ENCODE assay signal across 8 cellular contexts in genomic region chr2:118186110-118186857, GRCh38.
DNase-seq lines count a peak whose midpoint lies in the region; ATAC-seq, FAIRE-seq and TF ChIP-seq lines count a peak whose summit lies in the region.

No MANE protein-coding gene starts in this region.

- peaks cover 2% of the 10 kb centered on the region; the same call in 1 of the 2 replicates for H3K23me2 ChIP-seq in H1 (ENCODE audit: low read depth, low read length)

- no peak for TF ChIP-seq RAD21 in H1 (IDR thresholded peaks at IDR 0.05 in 1 of 2, conservative IDR thresholded peaks at IDR 0.05 in 1 of 2; ENCODE audit: low read depth in 2 of 2, low read length in 2 of 2)

- H3K79me1 ChIP-seq in H1 (ENCODE audit: low read depth, low read length): no peaks in the 10 kb centered on the region

- H3K36me3 ChIP-seq in CD4-positive, alpha-beta memory T cell (ENCODE audit: insufficient read depth, low read length): no peaks in the 10 kb centered on the region
- no peaks in the 10 kb centered on the region for H3K36me3 ChIP-seq in H1 (ENCODE audit: control insufficient read depth in 2 of 4, insufficient read depth in 4 of 4, low read length in 3 of 4)
- no peaks in the 10 kb centered on the region for H3K36me3 ChIP-seq in mesodermal cell (ENCODE audit: control insufficient read depth, insufficient read depth, low read length)

- H3K27me3 ChIP-seq in CD4-positive, alpha-beta memory T cell (ENCODE audit: insufficient read depth, low read length): no peaks in the 10 kb centered on the region
- peaks cover 0 to 2% (median 0%) of the 10 kb centered on the region in 4 experiments; a peak in 1 of 7 replicates for H3K27me3 ChIP-seq in H1 (replicated peaks in 1 of 4; ENCODE audit: control insufficient read depth in 3 of 4, extremely low read depth in 1 of 4, insufficient read depth in 3 of 4, low read length in 3 of 4)

- H2BK120ac ChIP-seq in H1 (replicated peaks; ENCODE audit: low read depth, low read length): no peak overlapping the region

- H2AFZ ChIP-seq in H1 (ENCODE audit: low read length): peak overlapping the region; percentile 90; the same call in 1 of the 2 replicates

- peak overlapping the region; percentile 91 for H3K4ac ChIP-seq in H1 (replicated peaks; ENCODE audit: insufficient read length, low read depth, low read length)

- H3K27ac Mint-ChIP-seq in CD4-positive, alpha-beta memory T cell: peak overlapping the region; percentile 87 to 99 (median 95)

- no peaks in the 10 kb centered on the region for H3K9me3 ChIP-seq in CD4-positive, alpha-beta memory T cell (ENCODE audit: control insufficient read depth in 1 of 2, low read length in 2 of 2)
- H3K9me3 ChIP-seq in H1 (ENCODE audit: insufficient read depth in 2 of 2, low read depth in 1 of 2, low read length in 1 of 2) (no peaks in the 10 kb centered on the region), mesodermal cell (ENCODE audit: control insufficient read depth, low read length) (no peaks in the 10 kb centered on the region)

- H3K14ac ChIP-seq in H1 (ENCODE audit: insufficient read length): no peak overlapping the region

- peaks cover 15 to 25% (median 18%) of the 10 kb centered on the region in 4 donors for H3K4me1 Mint-ChIP-seq in CD4-positive, alpha-beta memory T cell

- peak overlapping the region; percentile 68 for H4K91ac ChIP-seq in H1 (replicated peaks; ENCODE audit: insufficient read length, low read length)

- TF ChIP-seq EP300 in H1 (IDR thresholded peaks at IDR 0.05; ENCODE audit: borderline replicate concordance in 1 of 2, low read depth in 2 of 2, low read length in 2 of 2): no peak

- intact Hi-C loops in CD4-positive, alpha-beta memory T cell (cut with micrococcal nuclease): loop anchor here (1.0 to 5.0 kb wide), 5 partner anchors 17 to 1181 kb away; partner anchors contain the start of genes C2orf76, DBI, DDX18 and INSIG2

- H3K27ac ChIP-seq in CD4-positive, alpha-beta memory T cell (ENCODE audit: low read depth, low read length): peak overlapping the region; percentile 57
- H3K27ac ChIP-seq in H1 (ENCODE audit: low read depth, low read length) (peak overlapping the region; percentile 90), mesodermal cell (ENCODE audit: low read depth, low read length, severe bottlenecking) (peak overlapping the region; percentile 85)

- H3K4me3 ChIP-seq in CD4-positive, alpha-beta memory T cell (ENCODE audit: low read length in 2 of 2): peak overlapping the region; percentile 73 to 80
- H3K4me3 ChIP-seq in H1 (ENCODE audit: extremely low read depth in 1 of 4, insufficient read depth in 2 of 4, low read depth in 3 of 4, low read length in 4 of 4) (peak overlapping the region; percentile 71 to 83 (median 75)), mesodermal cell (ENCODE audit: extremely low read depth, insufficient read depth, low read length, poor library complexity, severe bottlenecking) (peak overlapping the region; percentile 57)

- peak overlapping the region; percentile 69 for H3K56ac ChIP-seq in H1 (replicated peaks; ENCODE audit: insufficient read length, low read depth, low read length)

- TF ChIP-seq POLR2A in H1 (IDR thresholded peaks at IDR 0.05; ENCODE audit: control extremely low read depth in 1 of 2, low read depth in 2 of 2, low read length in 2 of 2): peak; percentile 72 to 87

- TF ChIP-seq CTCF in H1 (IDR thresholded peaks at IDR 0.05; ENCODE audit: control extremely low read depth in 1 of 3, insufficient read depth in 1 of 3, low read depth in 1 of 3, low read length in 3 of 3): 0 out of 4 replicates have a peak, but pooled peaks of 1 of the 3 experiments have one; percentile 10

- H2AK5ac ChIP-seq in H1 (ENCODE audit: low read depth, low read length): no peak overlapping the region

- peak overlapping the region; percentile 93 to 99 (median 96) for H3K4me3 Mint-ChIP-seq in CD4-positive, alpha-beta memory T cell

- peak overlapping the region; percentile 93 for H4K8ac ChIP-seq in H1 (ENCODE audit: extremely low read depth, insufficient read depth, low read length)

- ATAC-seq in GM19395 (IDR thresholded peaks at IDR 0.05; ENCODE audit: unreplicated experiment): peak; percentile 89
- peak; percentile 88 for ATAC-seq in HG03558 (IDR thresholded peaks at IDR 0.05; ENCODE audit: extremely low read depth, unreplicated experiment)

- peaks cover 6% of the 10 kb centered on the region for H3K4me1 ChIP-seq in CD4-positive, alpha-beta memory T cell (ENCODE audit: insufficient read depth, low read length)
- H3K4me1 ChIP-seq in H1 (replicated peaks in 1 of 4; ENCODE audit: control insufficient read depth in 3 of 4, insufficient read depth in 4 of 4, low read length in 3 of 4): peaks cover 4 to 9% (median 5%) of the 10 kb centered on the region in 4 experiments
- H3K4me1 ChIP-seq in mesodermal cell (ENCODE audit: control insufficient read depth, insufficient read depth, low read length, poor library complexity, severe bottlenecking): no peaks in the 10 kb centered on the region

- no peak overlapping the region for H2BK20ac ChIP-seq in H1 (ENCODE audit: low read length)

- H4K5ac ChIP-seq in H1 (ENCODE audit: insufficient read length, low read depth, low read length): peak overlapping the region; percentile 97

- peak overlapping the region; percentile 85 to 91 for H3K4me2 ChIP-seq in H1 (ENCODE audit: insufficient read depth in 1 of 2, low read depth in 2 of 2, low read length in 2 of 2)

- no peaks in the 10 kb centered on the region for H3K27me3 Mint-ChIP-seq in CD4-positive, alpha-beta memory T cell

- H2BK5ac ChIP-seq in H1 (ENCODE audit: low read depth, low read length): peak overlapping the region; percentile 93

- WGBS in H1 (ENCODE audit: extremely low coverage in 1 of 2, insufficient coverage in 1 of 2, insufficient read length in 1 of 2, insufficient replicate concordance in 2 of 2, low coverage in 1 of 2, low lambda C conversion rate in 2 of 2, missing lambda C conversion rate in 1 of 2), 2 experiments: 6% methylated on average over 42 of the region's 52 CpGs; no CpG with 5 or more reads in 1 of the 2 experiments
- 5 to 14% methylated on average over 39 to 52 of the region's 52 CpGs for WGBS in mesodermal cell (ENCODE audit: insufficient coverage in 2 of 2), 2 experiments

- FAIRE-seq in H1 (lab: Jason Lieb, UNC): no peak

- no peak overlapping the region for H3K23ac ChIP-seq in H1 (ENCODE audit: insufficient read length)

- peak overlapping the region; percentile 53 to 95 (median 84) for H3K9ac ChIP-seq in H1 (replicated peaks in 1 of 4; ENCODE audit: extremely low read depth in 1 of 4, low read depth in 3 of 4, low read length in 3 of 4)

- H3K36me3 Mint-ChIP-seq in CD4-positive, alpha-beta memory T cell: peaks cover 0 to 5% of the 10 kb centered on the region in 2 donors

- no peaks in the 10 kb centered on the region for H4K20me1 ChIP-seq in H1 (replicated peaks in 1 of 2; ENCODE audit: control insufficient read depth in 1 of 2, insufficient read depth in 2 of 2, low read length in 2 of 2)

- H2BK12ac ChIP-seq in H1 (ENCODE audit: low read depth, low read length): peak overlapping the region; percentile 91; the same call in 1 of the 2 replicates

- peaks cover 0 to 2% (median 0%) of the 10 kb centered on the region in 8 donors for H3K9me3 Mint-ChIP-seq in CD4-positive, alpha-beta memory T cell

- peak overlapping the region; percentile 76; the same call in 1 of the 2 replicates for H2BK15ac ChIP-seq in H1 (ENCODE audit: low read length)

- H3K18ac ChIP-seq in H1 (ENCODE audit: extremely low read depth, low read length): peak overlapping the region; percentile 96

- CTCF ChIA-PET in CD4-positive, alpha-beta memory T cell (lab: Charles Lee; ENCODE audit: partially characterized antibody): interaction anchor here (1.1 to 2.7 kb wide), 4 partner anchors 37 to 372 kb away, joined by 3 to 13 read pairs (median 4); partner anchors contain the start of genes DDX18 and INSIG2
- CTCF ChIA-PET in H1 (lab: Charles Lee; ENCODE audit: partially characterized antibody): interaction anchor here (0.7 to 2.0 kb wide), 4 partner anchors 16 to 154 kb away, joined by 4 to 10 read pairs (median 5); no protein-coding TSS in a partner anchor

- peak; percentile 82 to 89 (median 88) for DNase-seq in CD4-positive, alpha-beta memory T cell
- peak; percentile 79 for DNase-seq in NCI-H82 (lab: John Stamatoyannopoulos, UW)
- peak; percentile 73 to 77 for DNase-seq in activated CD8-positive, alpha-beta memory T cell treated with anti-CD3 and anti-CD28 coated beads for 4 hours (ENCODE audit: low read depth in 2 of 2)
- peak; percentile 70 to 90 for DNase-seq in H1 (ENCODE audit: low read depth in 1 of 2, low spot score in 2 of 2)
- peak; percentile 65 for DNase-seq in stimulated activated CD8-positive, alpha-beta memory T cell treated with anti-CD3 and anti-CD28 coated beads, Interleukin-15, amount 100 ng/mL, for 24 hours (ENCODE audit: low read depth)

- no peaks in the 10 kb centered on the region for H3K79me2 ChIP-seq in H1 (ENCODE audit: control insufficient read depth in 1 of 2, insufficient read depth in 2 of 2, low read length in 2 of 2)

- POLR2A ChIA-PET in CD4-positive, alpha-beta memory T cell (lab: Charles Lee; ENCODE audit: partially characterized antibody): interaction anchor here (0.7 to 2.2 kb wide), 15 partner anchors 9 to 1182 kb away, joined by 3 to 11 read pairs (median 4); partner anchors contain the start of genes CCDC93 and INSIG2
- POLR2A ChIA-PET in H1 (lab: Charles Lee; ENCODE audit: partially characterized antibody): interaction anchor here (0.7 to 3.8 kb wide), 10 partner anchors 9 to 98 kb away, joined by 3 to 26 read pairs (median 4); partner anchors contain the start of gene INSIG2

TF ChIP-seq in H1, 55 proteins besides CTCF, POLR2A, EP300 and RAD21 (continues in another document):
- TF ChIP-seq CTBP2 (IDR thresholded peaks at IDR 0.05; ENCODE audit: borderline replicate concordance, insufficient read depth, insufficient read length, low read length) (no peak), KDM1A (IDR thresholded peaks at IDR 0.05; ENCODE audit: borderline replicate concordance, low read length) (no peak)

Comparison
In these comparisons a context has a peak if more than half of its experiments do, and no peak if none do; other contexts are left out.
1. Peak in every context shown above with its lines: DNase-seq, ATAC-seq, H3K4me3 ChIP-seq and H3K27ac ChIP-seq.